ENCODE assay signal across 11 cellular contexts in genomic region chr20:36845288-36845969, GRCh38. TPM values are rescaled to one million over a fixed set of nuclear protein-coding genes. Genes with fewer than 3 reads are reported as not detected.
A peak's percentile ranks its signal among the peaks of the same experiment; 100 is the strongest.
DNase-seq lines count a peak whose midpoint lies in the region; ATAC-seq and TF ChIP-seq lines count a peak whose summit lies in the region.
"Had no signal": no experiment of that assay in that cellular context is flagged by ENCODE, and none has a peak within 500 bp of the region (broad histone marks: within the 10 kb centered on the region; RNA-seq: fewer than 3 reads in every experiment).

No MANE protein-coding gene starts in this region.

- H3K9ac ChIP-seq in BLaER1 (peak overlapping the region; percentile 89), MM.1S (ENCODE audit: low read length) (no peak overlapping the region)

- DNase-seq in NCI-H146 (lab: John Stamatoyannopoulos, UW) (peak; percentile 94), endothelial cell (ENCODE audit: low spot score) (no peak), occipital lobe (lab: John Stamatoyannopoulos, UW) (peak; percentile 38), NOMO-1 treated with DMSO at 0.1 percent for 48 hours (lab: John Stamatoyannopoulos, UW; ENCODE audit: unreplicated experiment) (no peak), MM.1S (no peak)
- DNase-seq in stimulated activated CD4-positive, alpha-beta T cell treated with anti-CD3 and anti-CD28 coated beads, Interleukin-4, amount 100 ng/mL, for 4 hours, result no peak
- DNase-seq: CD4-positive, alpha-beta memory T cell; NCI-H510A treated with DMSO at 0.1 percent for 48 hours; stimulated activated CD4-positive, alpha-beta T cell treated with anti-CD3 and anti-CD28 coated beads, Interleukin-4, amount 100 ng/mL, for 1 hour had no signal

- peaks cover 7% of the 10 kb centered on the region for H3K27me3 Mint-ChIP-seq in endothelial cell (ENCODE audit: unreplicated experiment)
- H3K27me3 Mint-ChIP-seq: CD4-positive, alpha-beta memory T cell had no signal

- no peaks in the 10 kb centered on the region for H3K9me3 Mint-ChIP-seq in endothelial cell (ENCODE audit: unreplicated experiment)
- H3K9me3 Mint-ChIP-seq: CD4-positive, alpha-beta memory T cell had no signal

- ATAC-seq in GM18505 (IDR thresholded peaks at IDR 0.05; ENCODE audit: unreplicated experiment), result no peak

- peaks cover 4% of the 10 kb centered on the region for H3K36me3 Mint-ChIP-seq in endothelial cell (ENCODE audit: low read depth, unreplicated experiment)
- H3K36me3 Mint-ChIP-seq: CD4-positive, alpha-beta memory T cell had no signal

- H3K27ac ChIP-seq in BLaER1 (peak overlapping the region; percentile 99), MM.1S (ENCODE audit: low read length) (no peak overlapping the region)

- H3K4me2 ChIP-seq in BLaER1, result peak overlapping the region; percentile 88
- no peak overlapping the region for H3K4me2 ChIP-seq in MM.1S (ENCODE audit: low read depth, low read length)

- no peak for TF ChIP-seq CTCF in endothelial cell (IDR thresholded peaks at IDR 0.05; ENCODE audit: unreplicated experiment)
- TF ChIP-seq CTCF in MM.1S (IDR thresholded peaks at IDR 0.05; ENCODE audit: low read length), result no peak

- H3K4me3 ChIP-seq in BLaER1 (peak overlapping the region; percentile 38; the same call in 1 of the 2 replicates), MM.1S (ENCODE audit: low read length) (no peak overlapping the region)

- H3K27ac Mint-ChIP-seq in endothelial cell (ENCODE audit: unreplicated experiment), result peak overlapping the region; percentile 42

- H2AFZ ChIP-seq in MM.1S (ENCODE audit: low read length), result no peak overlapping the region

- no peaks in the 10 kb centered on the region for H3K36me3 ChIP-seq in BLaER1
- H3K36me3 ChIP-seq in MM.1S (replicated peaks; ENCODE audit: insufficient read depth, low read length), result no peaks in the 10 kb centered on the region

- H3K4me1 Mint-ChIP-seq in endothelial cell (ENCODE audit: unreplicated experiment), result peaks cover 9% of the 10 kb centered on the region

- H3K4me1 ChIP-seq in BLaER1 (peaks cover 100% of the 10 kb centered on the region), MM.1S (ENCODE audit: low read length) (peaks cover 22% of the 10 kb centered on the region)

- peaks cover 16% of the 10 kb centered on the region for H3F3A ChIP-seq in MM.1S (ENCODE audit: insufficient read depth, low read length)

- no peaks in the 10 kb centered on the region for H4K20me1 ChIP-seq in BLaER1
- no peaks in the 10 kb centered on the region for H4K20me1 ChIP-seq in MM.1S (ENCODE audit: insufficient read depth, low read length)

- H3K9me3 ChIP-seq in BLaER1, result no peaks in the 10 kb centered on the region
- H3K9me3 ChIP-seq in MM.1S (replicated peaks; ENCODE audit: insufficient read depth, low read length), result no peaks in the 10 kb centered on the region

- H3K79me2 ChIP-seq in MM.1S (ENCODE audit: low read length), result no peaks in the 10 kb centered on the region

- H3K9me2 ChIP-seq in MM.1S (replicated peaks; ENCODE audit: insufficient read depth, low read length), result no peaks in the 10 kb centered on the region

- no peak for TF ChIP-seq POLR2A in GM18505 (IDR thresholded peaks at IDR 0.05; ENCODE audit: borderline replicate concordance, extremely low read depth, insufficient read depth, insufficient read length)

- H3K27me3 ChIP-seq in BLaER1 (no peaks in the 10 kb centered on the region), MM.1S (replicated peaks; ENCODE audit: insufficient read depth, low read length) (no peaks in the 10 kb centered on the region)

- no peak overlapping the region for H3K4me3 Mint-ChIP-seq in endothelial cell (ENCODE audit: unreplicated experiment)
- H3K4me3 Mint-ChIP-seq: CD4-positive, alpha-beta memory T cell had no signal

RNA-seq across cellular contexts. Expression of gene TLDC2, which starts 30.5 kb away (rescaled TPM):
- total RNA-seq in endothelial cell (ENCODE audit: unreplicated experiment) (not detected), occipital lobe (0.31 TPM)
- total RNA-seq: CD4-positive, alpha-beta memory T cell had no signal

Comparison
In these comparisons a context has a peak if more than half of its experiments do, and no peak if none do; other contexts are left out.
1. DNase-seq: peak in NCI-H146 (single experiment) and occipital lobe (single experiment); none in endothelial cell (single experiment), NOMO-1 treated with DMSO at 0.1 percent for 48 hours (single experiment), stimulated activated CD4-positive, alpha-beta T cell treated with anti-CD3 and anti-CD28 coated beads, Interleukin-4, amount 100 ng/mL, for 4 hours (0 of 2) and MM.1S (single experiment).